In the genomic region with DNA sequence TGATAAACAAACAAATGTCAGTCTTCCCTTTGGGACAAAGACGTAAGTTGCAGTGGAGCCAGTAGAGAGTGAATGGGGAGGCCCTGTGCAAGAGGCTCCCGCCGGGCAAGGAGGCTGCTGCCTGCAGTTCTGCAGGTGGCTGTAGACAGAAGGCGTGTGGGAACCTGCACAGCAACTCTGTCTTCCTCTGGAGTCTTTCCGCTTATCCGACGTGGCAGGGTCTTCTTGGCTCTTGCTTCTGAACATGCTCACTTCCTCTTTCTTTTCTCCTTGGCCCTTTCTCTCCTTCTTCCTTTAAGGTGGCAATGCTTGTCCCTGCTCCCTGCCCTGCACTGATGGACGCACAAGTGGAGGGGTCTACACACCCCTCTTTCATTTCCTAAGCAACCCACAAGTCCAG, we compare ENCODE assay signal across 1 cellular context.
TF ChIP-seq lines count a peak whose summit lies in the region.

No MANE protein-coding gene starts in this region.

TF ChIP-seq in WTC11, 78 proteins besides CTCF, POLR2A, EP300 and RAD21 (continued from another document):
- TF ChIP-seq AFF4 (CRISPR knock-in tag; IDR thresholded peaks at IDR 0.05; ENCODE audit: borderline replicate concordance): no peak
- TF ChIP-seq, protein P1, sequence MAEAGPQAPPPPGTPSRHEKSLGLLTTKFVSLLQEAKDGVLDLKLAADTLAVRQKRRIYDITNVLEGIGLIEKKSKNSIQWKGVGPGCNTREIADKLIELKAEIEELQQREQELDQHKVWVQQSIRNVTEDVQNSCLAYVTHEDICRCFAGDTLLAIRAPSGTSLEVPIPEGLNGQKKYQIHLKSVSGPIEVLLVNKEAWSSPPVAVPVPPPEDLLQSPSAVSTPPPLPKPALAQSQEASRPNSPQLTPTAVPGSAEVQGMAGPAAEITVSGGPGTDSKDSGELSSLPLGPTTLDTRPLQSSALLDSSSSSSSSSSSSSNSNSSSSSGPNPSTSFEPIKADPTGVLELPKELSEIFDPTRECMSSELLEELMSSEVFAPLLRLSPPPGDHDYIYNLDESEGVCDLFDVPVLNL (CRISPR knock-in tag; IDR thresholded peaks at IDR 0.05; ENCODE audit: borderline replicate concordance, low read depth): no peak
- TF ChIP-seq ZNF396 (CRISPR knock-in tag; IDR thresholded peaks at IDR 0.05; ENCODE audit: borderline replicate concordance): no peak
